ENCODE assay signal across 1 cellular context in the genomic region with DNA sequence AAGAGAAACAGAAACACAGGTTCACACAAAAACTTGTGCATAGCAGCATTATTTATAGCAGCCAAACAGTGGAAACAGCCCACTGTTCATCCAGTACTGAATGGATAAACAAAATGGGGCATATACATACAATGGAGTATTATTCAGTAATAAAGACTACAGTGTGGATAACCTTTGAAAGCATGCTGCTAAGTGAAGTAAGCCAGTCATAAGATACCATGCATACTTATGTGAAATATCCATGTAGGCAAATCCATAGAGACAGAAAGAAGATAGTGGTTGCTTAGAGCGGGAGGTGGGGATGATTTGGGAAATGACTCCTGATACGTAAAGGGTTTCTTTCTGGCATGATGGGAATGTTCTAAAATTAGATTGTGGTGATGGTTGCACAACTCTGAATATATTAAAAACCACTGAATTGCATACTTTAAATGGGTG.
TF ChIP-seq lines count a peak whose summit lies in the region.

No MANE protein-coding gene starts in this region.

TF ChIP-seq in HCT116, 20 proteins besides CTCF, POLR2A, EP300 and RAD21 (continued from another document):
- TF ChIP-seq REST (IDR thresholded peaks at IDR 0.05; ENCODE audit: low read depth) (no peak), EZH2phosphoT487 (IDR thresholded peaks at IDR 0.05; ENCODE audit: borderline replicate concordance) (no peak), JUND (IDR thresholded peaks at IDR 0.05) (no peak), SP1 (IDR thresholded peaks at IDR 0.05; ENCODE audit: low read depth) (no peak), SRF (IDR thresholded peaks at IDR 0.05; ENCODE audit: low read depth) (no peak), EGR1 (IDR thresholded peaks at IDR 0.05; ENCODE audit: low read depth) (no peak), ZBTB33 (IDR thresholded peaks at IDR 0.05; ENCODE audit: extremely low read depth, insufficient replicate concordance, low read length) (no peak), ZFX (IDR thresholded peaks at IDR 0.05) (no peak), FOSL1 (IDR thresholded peaks at IDR 0.05; ENCODE audit: low read depth) (no peak), YY1 (IDR thresholded peaks at IDR 0.05; ENCODE audit: extremely low read depth, insufficient replicate concordance, low read depth, low read length) (no peak), ZNF274 (IDR thresholded peaks at IDR 0.05; ENCODE audit: low read depth, low read length) (no peak), POLR2AphosphoS5 (IDR thresholded peaks at IDR 0.05; ENCODE audit: low read depth, low read length) (no peak), ELF1 (IDR thresholded peaks at IDR 0.05; ENCODE audit: borderline replicate concordance, low read depth) (no peak), CEBPB (IDR thresholded peaks at IDR 0.05; ENCODE audit: low read depth) (no peak)
- TF ChIP-seq, protein P1, sequence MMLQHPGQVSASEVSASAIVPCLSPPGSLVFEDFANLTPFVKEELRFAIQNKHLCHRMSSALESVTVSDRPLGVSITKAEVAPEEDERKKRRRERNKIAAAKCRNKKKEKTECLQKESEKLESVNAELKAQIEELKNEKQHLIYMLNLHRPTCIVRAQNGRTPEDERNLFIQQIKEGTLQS (IDR thresholded peaks at IDR 0.05): no peak
